24 cellular contexts compared by ENCODE assay signal in the genomic region with DNA sequence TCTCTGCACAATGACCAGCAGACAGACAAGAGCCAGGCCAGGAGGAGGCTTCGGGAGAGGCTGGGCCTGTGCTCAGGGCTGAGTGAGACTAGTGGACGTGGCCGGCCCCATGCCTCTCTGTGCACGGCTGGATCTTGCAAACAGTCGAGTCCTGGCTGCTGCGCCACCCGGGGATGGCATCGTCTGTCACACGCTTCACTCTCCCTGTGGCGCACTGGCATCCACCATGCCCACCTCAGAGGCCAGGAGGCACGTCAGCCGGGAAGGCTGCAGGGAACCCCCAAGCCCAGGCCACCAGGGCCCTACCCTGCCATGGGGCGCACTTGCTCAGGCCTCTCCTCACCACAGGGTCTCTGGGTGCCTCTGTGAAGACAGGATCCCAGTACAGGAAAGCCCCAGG.
"Had no signal": no experiment of that assay in that cellular context is flagged by ENCODE, and none has a peak within 500 bp of the region (broad histone marks: within the 10 kb centered on the region; RNA-seq: fewer than 3 reads in every experiment).

No MANE protein-coding gene starts in this region.

- H3K9me3 Mint-ChIP-seq: naive thymus-derived CD4-positive, alpha-beta T cell; stimulated activated effector memory CD8-positive, alpha-beta T cell treated with anti-CD3 and anti-CD28 coated beads, Interleukin-12 subunit alpha, Interleukin-12 subunit beta, amount 100 ng/mL, for 72 hours had no signal

- H3K36me3 ChIP-seq: gastrocnemius medialis, neutrophil, pancreas, right lobe of liver, transverse colon, upper lobe of right lung, vagina had no signal

- FAIRE-seq: colon, keratinocyte, pancreas, small intestine had no signal

- H3K4me3 Mint-ChIP-seq: naive thymus-derived CD4-positive, alpha-beta T cell; stimulated activated effector memory CD8-positive, alpha-beta T cell treated with anti-CD3 and anti-CD28 coated beads, Interleukin-12 subunit alpha, Interleukin-12 subunit beta, amount 100 ng/mL, for 72 hours had no signal

- ATAC-seq: esophagus mucosa; gastrocnemius medialis; naive thymus-derived CD4-positive, alpha-beta T cell; pancreas; right lobe of liver; stimulated activated effector memory CD8-positive, alpha-beta T cell treated with anti-CD3 and anti-CD28 coated beads, Interleukin-12 subunit alpha, Interleukin-12 subunit beta, amount 100 ng/mL, for 72 hours; upper lobe of right lung had no signal

- H3K4me3 ChIP-seq: dorsolateral prefrontal cortex, gastrocnemius medialis, pancreas, right lobe of liver, stomach, transverse colon, upper lobe of right lung, vagina had no signal

- H3K36me3 Mint-ChIP-seq: naive thymus-derived CD4-positive, alpha-beta T cell; stimulated activated effector memory CD8-positive, alpha-beta T cell treated with anti-CD3 and anti-CD28 coated beads, Interleukin-12 subunit alpha, Interleukin-12 subunit beta, amount 100 ng/mL, for 72 hours had no signal

- H3K4me1 Mint-ChIP-seq: naive thymus-derived CD4-positive, alpha-beta T cell; stimulated activated effector memory CD8-positive, alpha-beta T cell treated with anti-CD3 and anti-CD28 coated beads, Interleukin-12 subunit alpha, Interleukin-12 subunit beta, amount 100 ng/mL, for 72 hours had no signal

- H3K27me3 ChIP-seq: neutrophil, pancreas, right lobe of liver, stomach, upper lobe of right lung, vagina had no signal

- H3K27ac Mint-ChIP-seq: naive thymus-derived CD4-positive, alpha-beta T cell; stimulated activated effector memory CD8-positive, alpha-beta T cell treated with anti-CD3 and anti-CD28 coated beads, Interleukin-12 subunit alpha, Interleukin-12 subunit beta, amount 100 ng/mL, for 72 hours had no signal

- DNase-seq: dorsolateral prefrontal cortex; effector CD4-positive, alpha-beta T cell; foreskin fibroblast; gastrocnemius medialis; head of caudate nucleus; mesenchymal stem cell; midbrain; naive thymus-derived CD4-positive, alpha-beta T cell; right lobe of liver; small intestine; stimulated activated CD4-positive, alpha-beta T cell treated with anti-CD3 and anti-CD28 coated beads, Interleukin-15, amount 100 ng/mL, for 24 hours; stimulated activated CD4-positive, alpha-beta T cell treated with anti-CD3 and anti-CD28 coated beads, Interleukin-2, amount 100 ng/mL, for 48 hours; stimulated activated naive CD4-positive, alpha-beta T cell treated with Interleukin-2 at 50 U/mL for 16 hours; stomach; transverse colon; upper lobe of right lung had no signal

- H3K4me1 ChIP-seq: gastrocnemius medialis, pancreas, right lobe of liver, transverse colon, upper lobe of right lung had no signal

- H3K9me3 ChIP-seq: gastrocnemius medialis, neutrophil, pancreas, right lobe of liver, stomach, transverse colon, upper lobe of right lung, vagina had no signal

- H3K27ac ChIP-seq: epithelial cell of prostate, gastrocnemius medialis, neutrophil, right lobe of liver, stomach, transverse colon, upper lobe of right lung, vagina had no signal
